ENCODE assay signal across 10 cellular contexts in genomic region chr6:157556671-157557430, GRCh38.
DNase-seq lines count a peak whose midpoint lies in the region; ATAC-seq and TF ChIP-seq lines count a peak whose summit lies in the region.
"Had no signal": no experiment of that assay in that cellular context is flagged by ENCODE, and none has a peak within 500 bp of the region (broad histone marks: within the 10 kb centered on the region; RNA-seq: fewer than 3 reads in every experiment).

No MANE protein-coding gene starts in this region.

- DNase-seq in activated naive CD8-positive, alpha-beta T cell treated with anti-CD3 and anti-CD28 coated beads, Interleukin-2, amount 10 ng/mL, durations not matched to agents 7 days and 5 days = no peak
- DNase-seq in activated naive CD8-positive, alpha-beta T cell treated with anti-CD3 and anti-CD28 coated beads, Interleukin-2, amount 50 U/mL, for 24 hours = no peak
- DNase-seq in NCI-H69 (lab: John Stamatoyannopoulos, UW) (peak; percentile 95), foreskin keratinocyte (no peak), type B pancreatic cell (ENCODE audit: extremely low spot score, unreplicated experiment) (no peak), RKO (ENCODE audit: low spot score) (no peak), OCI-M2 (lab: John Stamatoyannopoulos, UW; ENCODE audit: unreplicated experiment) (no peak)
- no peak for DNase-seq in activated CD4-positive, CD25-positive, alpha-beta regulatory T cell (lab: John Stamatoyannopoulos, UW)
- DNase-seq: activated naive CD4-positive, alpha-beta T cell; effector memory CD4-positive, alpha-beta T cell had no signal

- ATAC-seq in activated naive CD8-positive, alpha-beta T cell treated with anti-CD3 and anti-CD28 coated beads, Interleukin-2, amount 10 ng/mL, durations not matched to agents 7 days and 5 days (ENCODE audit: low read depth) = peak; percentile 11
- no peak for ATAC-seq in activated naive CD8-positive, alpha-beta T cell treated with anti-CD3 and anti-CD28 coated beads, Interleukin-2, amount 50 U/mL, for 24 hours
- peak; percentile 40 for ATAC-seq in foreskin keratinocyte

- peaks cover 19% of the 10 kb centered on the region for H3K36me3 Mint-ChIP-seq in activated naive CD8-positive, alpha-beta T cell treated with anti-CD3 and anti-CD28 coated beads, Interleukin-2, amount 10 ng/mL, durations not matched to agents 7 days and 5 days
- no peaks in the 10 kb centered on the region for H3K36me3 Mint-ChIP-seq in activated naive CD8-positive, alpha-beta T cell treated with anti-CD3 and anti-CD28 coated beads, Interleukin-2, amount 50 U/mL, for 24 hours (ENCODE audit: low read depth)
- H3K36me3 Mint-ChIP-seq in type B pancreatic cell = no peaks in the 10 kb centered on the region

- no peaks in the 10 kb centered on the region for H3K27me3 ChIP-seq in foreskin keratinocyte

- TF ChIP-seq CTCF in foreskin keratinocyte (conservative IDR thresholded peaks at IDR 0.05) = no peak
- TF ChIP-seq CTCF in type B pancreatic cell (conservative IDR thresholded peaks at IDR 0.05) = no peak

- peaks cover 45% of the 10 kb centered on the region for H3K4me1 Mint-ChIP-seq in activated naive CD8-positive, alpha-beta T cell treated with anti-CD3 and anti-CD28 coated beads, Interleukin-2, amount 10 ng/mL, durations not matched to agents 7 days and 5 days
- H3K4me1 Mint-ChIP-seq in activated naive CD8-positive, alpha-beta T cell treated with anti-CD3 and anti-CD28 coated beads, Interleukin-2, amount 50 U/mL, for 24 hours = peaks cover 46% of the 10 kb centered on the region
- peaks cover 25% of the 10 kb centered on the region for H3K4me1 Mint-ChIP-seq in type B pancreatic cell (ENCODE audit: unreplicated experiment)

- POLR2A ChIA-PET in activated naive CD8-positive, alpha-beta T cell treated with anti-CD3 and anti-CD28 coated beads, Interleukin-2, amount 10 ng/mL, durations not matched to agents 7 days and 5 days (lab: Charles Lee) = interaction anchor here (1.1 kb wide), 1 partner anchor 30 kb away, joined by 3 read pairs; no protein-coding TSS in a partner anchor

- H3K4me1 ChIP-seq in foreskin keratinocyte = peaks cover 2% of the 10 kb centered on the region

- no peaks in the 10 kb centered on the region for H3K9me3 Mint-ChIP-seq in activated naive CD8-positive, alpha-beta T cell treated with anti-CD3 and anti-CD28 coated beads, Interleukin-2, amount 10 ng/mL, durations not matched to agents 7 days and 5 days
- H3K9me3 Mint-ChIP-seq in activated naive CD8-positive, alpha-beta T cell treated with anti-CD3 and anti-CD28 coated beads, Interleukin-2, amount 50 U/mL, for 24 hours = no peaks in the 10 kb centered on the region
- no peaks in the 10 kb centered on the region for H3K9me3 Mint-ChIP-seq in type B pancreatic cell

- no peak overlapping the region for H3K27ac ChIP-seq in foreskin keratinocyte

- peak overlapping the region; percentile 45 for H3K4me3 Mint-ChIP-seq in activated naive CD8-positive, alpha-beta T cell treated with anti-CD3 and anti-CD28 coated beads, Interleukin-2, amount 10 ng/mL, durations not matched to agents 7 days and 5 days
- H3K4me3 Mint-ChIP-seq in activated naive CD8-positive, alpha-beta T cell treated with anti-CD3 and anti-CD28 coated beads, Interleukin-2, amount 50 U/mL, for 24 hours = no peak overlapping the region
- H3K4me3 Mint-ChIP-seq in type B pancreatic cell = peak overlapping the region; percentile 11

- peak overlapping the region; percentile 72 for H3K27ac Mint-ChIP-seq in activated naive CD8-positive, alpha-beta T cell treated with anti-CD3 and anti-CD28 coated beads, Interleukin-2, amount 10 ng/mL, durations not matched to agents 7 days and 5 days
- no peak overlapping the region for H3K27ac Mint-ChIP-seq in activated naive CD8-positive, alpha-beta T cell treated with anti-CD3 and anti-CD28 coated beads, Interleukin-2, amount 50 U/mL, for 24 hours
- peak overlapping the region; percentile 10 for H3K27ac Mint-ChIP-seq in type B pancreatic cell

- peaks cover 3% of the 10 kb centered on the region for H3K27me3 Mint-ChIP-seq in activated naive CD8-positive, alpha-beta T cell treated with anti-CD3 and anti-CD28 coated beads, Interleukin-2, amount 10 ng/mL, durations not matched to agents 7 days and 5 days
- H3K27me3 Mint-ChIP-seq in activated naive CD8-positive, alpha-beta T cell treated with anti-CD3 and anti-CD28 coated beads, Interleukin-2, amount 50 U/mL, for 24 hours = no peaks in the 10 kb centered on the region
- H3K27me3 Mint-ChIP-seq in type B pancreatic cell = peaks cover 3% of the 10 kb centered on the region
